In the genomic region with DNA sequence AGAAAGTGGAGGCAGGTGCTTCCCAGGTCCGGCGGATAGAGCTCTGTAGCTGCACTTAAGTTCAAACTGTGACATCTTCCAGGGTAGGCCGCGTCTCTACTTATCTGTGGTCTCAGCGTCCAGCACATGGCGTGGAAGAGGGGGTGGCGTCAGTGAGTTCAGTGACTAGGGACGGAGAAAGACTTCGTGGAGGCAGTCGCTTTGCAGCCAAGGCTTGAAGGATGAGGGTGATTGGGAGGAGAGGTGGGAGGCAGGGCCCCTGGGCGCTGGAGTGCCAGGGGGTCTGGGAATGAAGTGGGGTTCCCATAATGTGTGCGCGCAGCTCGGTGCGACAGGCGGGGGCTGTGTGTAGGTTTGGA, we compare ENCODE assay signal across 8 cellular contexts. TPM values are rescaled to one million over a fixed set of nuclear protein-coding genes. Genes with fewer than 3 reads are reported as not detected.
A peak's percentile ranks its signal among the peaks of the same experiment; 100 is the strongest.
DNase-seq lines count a peak whose midpoint lies in the region; ATAC-seq and TF ChIP-seq lines count a peak whose summit lies in the region.

No MANE protein-coding gene starts in this region.

- peak overlapping the region; percentile 90 to 92 (median 90) for H3K4me3 Mint-ChIP-seq in T-cell

- H3K27me3 ChIP-seq in esophagus squamous epithelium (no peaks in the 10 kb centered on the region), psoas muscle (ENCODE audit: insufficient read depth in 3 of 3, low read length in 2 of 3) (no peaks in the 10 kb centered on the region)

- no peak for TF ChIP-seq POLR2A in esophagus squamous epithelium (IDR thresholded peaks at IDR 0.05)

- H3K9me3 Mint-ChIP-seq in T-cell: no peaks in the 10 kb centered on the region

- H3K27me3 Mint-ChIP-seq in T-cell: peaks cover 0 to 1% of the 10 kb centered on the region in 2 donors

- intact Hi-C loops in esophagus squamous epithelium (cut with DNase I): no loop called here
- intact Hi-C loops in psoas muscle (cut with DNase I): loop anchor here in 1 of 2 donors (5.0 kb wide), 1 partner anchor 45 kb away; no protein-coding TSS in a partner anchor

- peak overlapping the region; percentile 21 to 48 for H3K27ac Mint-ChIP-seq in T-cell

- no peak for TF ChIP-seq CTCF in GM12864 (IDR thresholded peaks at IDR 0.05; ENCODE audit: low read depth, low read length, missing control alignments)
- no peak for TF ChIP-seq CTCF in esophagus squamous epithelium (IDR thresholded peaks at IDR 0.05)
- TF ChIP-seq CTCF in psoas muscle (IDR thresholded peaks at IDR 0.05): no peak

- peak overlapping the region; percentile 50 to 89 (median 72) for H3K27ac ChIP-seq in esophagus squamous epithelium
- H3K27ac ChIP-seq in psoas muscle: no peak overlapping the region

- ATAC-seq in T-cell (replicated peaks in 1 of 4) (no peak), psoas muscle (peak in 1 of 4 donors; percentile 11), HG02885 (IDR thresholded peaks at IDR 0.05; ENCODE audit: poor library complexity, unreplicated experiment) (no peak), GM18907 (IDR thresholded peaks at IDR 0.05; ENCODE audit: unreplicated experiment) (no peak)

- POLR2A ChIA-PET in T-cell (lab: Charles Lee): interaction anchor here (0.6 kb wide), 2 partner anchors 9 to 10 kb away, joined by 3 read pairs; no protein-coding TSS in a partner anchor

- H3K36me3 ChIP-seq in esophagus squamous epithelium (no peaks in the 10 kb centered on the region), psoas muscle (ENCODE audit: insufficient read depth in 1 of 2, low read depth in 1 of 2) (no peaks in the 10 kb centered on the region)

- peak overlapping the region; percentile 4; the same call in 1 of the 2 replicates for H3K4me3 ChIP-seq in GM12864 (ENCODE audit: low read depth, low read length)
- H3K4me3 ChIP-seq in esophagus squamous epithelium: peak overlapping the region; percentile 70 to 92 (median 78)
- peak overlapping the region; percentile 98 for H3K4me3 ChIP-seq in psoas muscle

- peaks cover 44 to 51% (median 51%) of the 10 kb centered on the region in 3 donors for H3K4me1 Mint-ChIP-seq in T-cell

- CTCF ChIA-PET in T-cell (lab: Charles Lee): interaction anchor here in 1 of 2 donors (0.8 to 1.0 kb wide), 2 partner anchors 48 to 267 kb away, joined by 5 to 7 read pairs; a partner anchor contains a TSS

- 46 to 74% methylated on average over 12 to 14 of the region's 16 CpGs for WGBS in esophagus squamous epithelium, 2 donors
- 44 to 55% (median 48%) methylated on average over 16 of the region's 16 CpGs for WGBS in psoas muscle, 3 donors

- H3K4me1 ChIP-seq in esophagus squamous epithelium (peaks cover 6 to 46% (median 8%) of the 10 kb centered on the region in 3 donors), psoas muscle (peaks cover 6% of the 10 kb centered on the region)

- H3K9me3 ChIP-seq in esophagus squamous epithelium: no peaks in the 10 kb centered on the region
- no peaks in the 10 kb centered on the region for H3K9me3 ChIP-seq in psoas muscle

- no peak for DNase-seq in GM12864 (ENCODE audit: low read depth)
- DNase-seq in T-cell: no peak
- no peak for DNase-seq in esophagus squamous epithelium (lab: John Stamatoyannopoulos, UW)
- no peak for DNase-seq in psoas muscle
- no peak for DNase-seq in UCSD-AML1 (lab: John Stamatoyannopoulos, UW; ENCODE audit: unreplicated experiment)
- no peak for DNase-seq in GDM1 (lab: John Stamatoyannopoulos, UW)

- no peaks in the 10 kb centered on the region for H3K36me3 Mint-ChIP-seq in T-cell

RNA-seq across cellular contexts. Expression of a gene that starts 0.4 kb away (rescaled TPM):
- total RNA-seq in T-cell (10 to 100 TPM; 21.8 to 28.7 (median 26.0) TPM), esophagus squamous epithelium (10 to 100 TPM in 2 of 4 donors, 1 to 10 TPM in 2; 9.7 to 18.1 (median 11.2) TPM), psoas muscle (10 to 100 TPM in 3 of 4 donors, 1 to 10 TPM in 1; 9.8 to 16.3 (median 12.8) TPM)
- polyA plus RNA-seq in psoas muscle: 1 to 10 TPM; 2.2 to 6.4 (median 2.4) TPM

RNA-seq across cellular contexts. Expression of a gene that starts 48.3 kb away (rescaled TPM):
- 10 to 100 TPM; 33.4 to 44.0 (median 37.5) TPM for total RNA-seq in T-cell
- total RNA-seq in esophagus squamous epithelium: 10 to 100 TPM in 3 of 4 donors, 1 to 10 TPM in 1; 8.1 to 17.0 (median 12.0) TPM
- 10 to 100 TPM; 10.4 to 17.6 (median 17.1) TPM for total RNA-seq in psoas muscle
- polyA plus RNA-seq in psoas muscle: 1 to 10 TPM; 2.2 to 8.9 (median 6.9) TPM

Comparison
In these comparisons a context has a peak if more than half of its experiments do, and no peak if none do; other contexts are left out.
1. H3K4me3 ChIP-seq: peak in every context shown above with its lines; median percentile 98 in psoas muscle; 78 in esophagus squamous epithelium; 4 in GM12864.